Comparison of ENCODE assay signal across 11 cellular contexts in genomic region chr6:75612921-75613534, GRCh38. TPM values are rescaled to one million over a fixed set of nuclear protein-coding genes. Genes with fewer than 3 reads are reported as not detected.
DNase-seq lines count a peak whose midpoint lies in the region; ATAC-seq, FAIRE-seq and TF ChIP-seq lines count a peak whose summit lies in the region.
"Had no signal": no experiment of that assay in that cellular context is flagged by ENCODE, and none has a peak within 500 bp of the region (broad histone marks: within the 10 kb centered on the region; RNA-seq: fewer than 3 reads in every experiment).

No MANE protein-coding gene starts in this region.

- H3K4me1 Mint-ChIP-seq in CD4-positive, alpha-beta memory T cell: peaks cover 65 to 95% (median 77%) of the 10 kb centered on the region in 4 donors

- no peak for TF ChIP-seq CTCF in pancreas (IDR thresholded peaks at IDR 0.05)

- POLR2A ChIA-PET in CD4-positive, alpha-beta memory T cell (lab: Charles Lee; ENCODE audit: partially characterized antibody): interaction anchor here (6.4 kb wide), 1 partner anchor 11 kb away, joined by 46 read pairs; the partner anchor contains the start of gene SENP6

- peak overlapping the region in 1 of 2 donors; percentile 32 for H3K4me3 ChIP-seq in CD4-positive, alpha-beta memory T cell (ENCODE audit: low read length in 2 of 2)
- no peak overlapping the region for H3K4me3 ChIP-seq in pancreas

- peaks cover 81% of the 10 kb centered on the region for H3K4me1 ChIP-seq in CD4-positive, alpha-beta memory T cell (ENCODE audit: insufficient read depth, low read length)
- H3K4me1 ChIP-seq in pancreas: peaks cover 21 to 41% (median 25%) of the 10 kb centered on the region in 3 donors

- peak; percentile 47 to 71 (median 58) for ATAC-seq in pancreas

- H3K9me3 Mint-ChIP-seq in CD4-positive, alpha-beta memory T cell: no peaks in the 10 kb centered on the region

- no peak overlapping the region for H3K27ac ChIP-seq in CD4-positive, alpha-beta memory T cell (ENCODE audit: low read depth, low read length)
- H3K27ac ChIP-seq in pancreas: peak overlapping the region in 1 of 4 donors; percentile 11

- H3K9me3 ChIP-seq in CD4-positive, alpha-beta memory T cell (ENCODE audit: control insufficient read depth in 1 of 2, low read length in 2 of 2): no peaks in the 10 kb centered on the region
- H3K9me3 ChIP-seq in pancreas: no peaks in the 10 kb centered on the region

- FAIRE-seq in pancreas (lab: Jason Lieb, UNC): no peak

- H3K36me3 Mint-ChIP-seq in CD4-positive, alpha-beta memory T cell: peaks cover 0 to 5% of the 10 kb centered on the region in 2 donors

- H3K27ac Mint-ChIP-seq in CD4-positive, alpha-beta memory T cell: peak overlapping the region; percentile 54 to 86 (median 68)

- TF ChIP-seq POLR2A in erythroblast (IDR thresholded peaks at IDR 0.05; ENCODE audit: low read length): no peak

- intact Hi-C loops in CD4-positive, alpha-beta memory T cell (cut with micrococcal nuclease): loop anchor here (2.0 kb wide), 1 partner anchor 14 kb away; no protein-coding TSS in a partner anchor
- intact Hi-C loops in pancreas (cut with DNase I): no loop called here

- H3K27me3 Mint-ChIP-seq in CD4-positive, alpha-beta memory T cell: no peaks in the 10 kb centered on the region

- CTCF ChIA-PET in CD4-positive, alpha-beta memory T cell (lab: Charles Lee; ENCODE audit: partially characterized antibody): interaction anchor here (1.4 kb wide), 1 partner anchor 10 kb away, joined by 3 read pairs; no protein-coding TSS in a partner anchor

- no peaks in the 10 kb centered on the region for H3K36me3 ChIP-seq in CD4-positive, alpha-beta memory T cell (ENCODE audit: insufficient read depth, low read length)
- H3K36me3 ChIP-seq in pancreas: no peaks in the 10 kb centered on the region

- no peak for DNase-seq in CD4-positive, alpha-beta memory T cell
- DNase-seq in NCI-H69 (lab: John Stamatoyannopoulos, UW) (peak; percentile 7), erythroblast (lab: John Stamatoyannopoulos, UW) (peak; percentile 12 to 39), pancreas (no peak), RKO (ENCODE audit: low spot score) (no peak), GM19240 (ENCODE audit: insufficient read length, low spot score) (no peak), DMS79 (lab: John Stamatoyannopoulos, UW) (no peak), NCI-H2029 treated with DMSO at 0.1 percent for 48 hours (lab: John Stamatoyannopoulos, UW) (no peak)
- DNase-seq: H9, NCI-H1930, SHP77 treated with DMSO at 0.1 percent for 48 hours had no signal

- H3K27me3 ChIP-seq in CD4-positive, alpha-beta memory T cell (ENCODE audit: insufficient read depth, low read length): no peaks in the 10 kb centered on the region
- H3K27me3 ChIP-seq in pancreas: no peaks in the 10 kb centered on the region

- WGBS in pancreas, 2 donors: 64 to 72% methylated on average over 8 of the region's 8 CpGs

- peak overlapping the region; percentile 27 to 88 (median 76) for H3K4me3 Mint-ChIP-seq in CD4-positive, alpha-beta memory T cell
- H3K4me3 Mint-ChIP-seq: H9 had no signal

RNA-seq across cellular contexts. Expression of gene SENP6, which starts 11.3 kb away (rescaled TPM):
- total RNA-seq in CD4-positive, alpha-beta memory T cell: 100 to 1,000 TPM; 131 to 134 TPM
- 10 to 100 TPM; 36.2 to 70.5 TPM for polyA plus RNA-seq in CD4-positive, alpha-beta memory T cell
- 10 to 100 TPM; 32.8 to 53.1 (median 41.1) TPM for total RNA-seq in pancreas
- 10 to 100 TPM; 25.2 to 44.5 TPM for polyA plus RNA-seq in pancreas

Comparison
In these comparisons a context has a peak if more than half of its experiments do, and no peak if none do; other contexts are left out.
1. DNase-seq: peak in NCI-H69 (single experiment) and erythroblast (2 of 2); none in CD4-positive, alpha-beta memory T cell (0 of 5), pancreas (0 of 6), RKO (single experiment), GM19240 (single experiment), DMS79 (single experiment) and NCI-H2029 treated with DMSO at 0.1 percent for 48 hours (single experiment).